ENCODE assay signal across 8 cellular contexts in genomic region chr6:71287926-71288227, GRCh38. TPM values are rescaled to one million over a fixed set of nuclear protein-coding genes. Genes with fewer than 3 reads are reported as not detected.
DNase-seq lines count a peak whose midpoint lies in the region; ATAC-seq and TF ChIP-seq lines count a peak whose summit lies in the region.

No MANE protein-coding gene starts in this region.

- H3K27me3 Mint-ChIP-seq in CD4-positive, alpha-beta memory T cell: no peaks in the 10 kb centered on the region

- H3K79me2 ChIP-seq in PC-3 (ENCODE audit: low read length): peaks cover 22% of the 10 kb centered on the region

- no peaks in the 10 kb centered on the region for H3K27me3 ChIP-seq in CD4-positive, alpha-beta memory T cell (ENCODE audit: insufficient read depth, low read length)
- H3K27me3 ChIP-seq in PC-3 (ENCODE audit: low read length) (no peaks in the 10 kb centered on the region), neutrophil (no peaks in the 10 kb centered on the region)

- H3K27ac ChIP-seq in CD4-positive, alpha-beta memory T cell (ENCODE audit: low read depth, low read length): peak overlapping the region; percentile 69
- no peak overlapping the region for H3K27ac ChIP-seq in PC-3 (ENCODE audit: low read length)
- H3K27ac ChIP-seq in neutrophil: peak overlapping the region; percentile 100

- peak overlapping the region; percentile 69 to 88 (median 81) for H3K27ac Mint-ChIP-seq in CD4-positive, alpha-beta memory T cell

- POLR2A ChIA-PET in CD4-positive, alpha-beta memory T cell (lab: Charles Lee; ENCODE audit: partially characterized antibody): interaction anchor here (0.7 to 3.1 kb wide), 20 partner anchors 8 to 1491 kb away, joined by 3 to 41 read pairs (median 3); partner anchors contain the start of genes LMBRD1 and SDHAF4
- POLR2A ChIA-PET in PC-3 (lab: Charles Lee; ENCODE audit: unreplicated experiment): no interaction called here

- no peaks in the 10 kb centered on the region for H4K20me1 ChIP-seq in PC-3 (ENCODE audit: low read length)

- H3K4me1 Mint-ChIP-seq in CD4-positive, alpha-beta memory T cell: peaks cover 34 to 43% (median 40%) of the 10 kb centered on the region in 4 donors

- peak overlapping the region; percentile 98 for H2AFZ ChIP-seq in PC-3 (ENCODE audit: low read length)

- H3F3A ChIP-seq in PC-3 (ENCODE audit: low read length, unreplicated experiment): no peaks in the 10 kb centered on the region

- H3K9me3 ChIP-seq in CD4-positive, alpha-beta memory T cell (ENCODE audit: control insufficient read depth in 1 of 2, low read length in 2 of 2): no peaks in the 10 kb centered on the region
- H3K9me3 ChIP-seq in PC-3 (ENCODE audit: low read length) (no peaks in the 10 kb centered on the region), neutrophil (no peaks in the 10 kb centered on the region)

- ATAC-seq in PC-3 (no peak), HG03196 (IDR thresholded peaks at IDR 0.05; ENCODE audit: unreplicated experiment) (no peak)

- peaks cover 40% of the 10 kb centered on the region for H3K4me1 ChIP-seq in CD4-positive, alpha-beta memory T cell (ENCODE audit: insufficient read depth, low read length)
- H3K4me1 ChIP-seq in PC-3 (ENCODE audit: insufficient read depth, low read length) (peaks cover 9% of the 10 kb centered on the region), neutrophil (ENCODE audit: control insufficient read depth in 1 of 2, insufficient read depth in 1 of 2, low read depth in 1 of 2, low read length in 1 of 2) (peaks cover 48 to 52% of the 10 kb centered on the region in 2 experiments)

- no peaks in the 10 kb centered on the region for H3K36me3 ChIP-seq in CD4-positive, alpha-beta memory T cell (ENCODE audit: insufficient read depth, low read length)
- H3K36me3 ChIP-seq in PC-3 (ENCODE audit: low read depth, low read length) (no peaks in the 10 kb centered on the region), neutrophil (peaks cover 5% of the 10 kb centered on the region)

- DNase-seq in CD4-positive, alpha-beta memory T cell: no peak
- DNase-seq in PC-3: no peak
- no peak for DNase-seq in epithelial cell of proximal tubule (ENCODE audit: low read depth)
- no peak for DNase-seq in dedifferentiated amniotic fluid mesenchymal stem cell (ENCODE audit: extremely low spot score)
- no peak for DNase-seq in ureter (ENCODE audit: low spot score)
- no peak for DNase-seq in activated CD4-positive, alpha-beta T cell treated with anti-CD3 and anti-CD28 coated beads, Interleukin-2, amount 50 U/mL, for 4 hours

- peaks cover 0 to 7% of the 10 kb centered on the region in 2 donors for H3K36me3 Mint-ChIP-seq in CD4-positive, alpha-beta memory T cell

- no peaks in the 10 kb centered on the region for H3K9me3 Mint-ChIP-seq in CD4-positive, alpha-beta memory T cell

- H3K4me3 Mint-ChIP-seq in CD4-positive, alpha-beta memory T cell: peak overlapping the region; percentile 73 to 88 (median 84)

- intact Hi-C loops in CD4-positive, alpha-beta memory T cell (cut with micrococcal nuclease): loop anchor here (2.0 to 10.0 kb wide), 4 partner anchors 41 to 873 kb away; partner anchors contain the start of gene FAM135A
- intact Hi-C loops in PC-3 (cut with micrococcal nuclease): loop anchor here (5.0 kb wide), 1 partner anchor 96 kb away; no protein-coding TSS in a partner anchor

- H3K9ac ChIP-seq in PC-3 (ENCODE audit: low read length): no peak overlapping the region

- no peak for TF ChIP-seq CTCF in PC-3 (conservative IDR thresholded peaks at IDR 0.05; ENCODE audit: low read depth, low read length)
- TF ChIP-seq CTCF in epithelial cell of proximal tubule (conservative IDR thresholded peaks at IDR 0.05; ENCODE audit: low read depth, low read length): no peak
- no peak for TF ChIP-seq CTCF in neutrophil (IDR thresholded peaks at IDR 0.05)

- H3K4me2 ChIP-seq in PC-3 (ENCODE audit: low read length): peak overlapping the region; percentile 89

- no TSS peak for BruUV-seq in PC-3 (replicated peaks; lab: Mats Ljungman, UMichigan)

- CTCF ChIA-PET in CD4-positive, alpha-beta memory T cell (lab: Charles Lee; ENCODE audit: partially characterized antibody): interaction anchor here (0.9 to 3.1 kb wide), 10 partner anchors 9 to 97 kb away, joined by 3 to 15 read pairs (median 4); no protein-coding TSS in a partner anchor
- CTCF ChIA-PET in PC-3 (lab: Charles Lee): interaction anchor here (0.6 to 1.1 kb wide), 2 partner anchors 78 to 156 kb away, joined by 3 to 9 read pairs; no protein-coding TSS in a partner anchor

- peak overlapping the region; percentile 52 to 66 for H3K4me3 ChIP-seq in CD4-positive, alpha-beta memory T cell (ENCODE audit: low read length in 2 of 2)
- H3K4me3 ChIP-seq in PC-3 (ENCODE audit: low read length) (peak overlapping the region; percentile 76), epithelial cell of proximal tubule (ENCODE audit: low read depth, low read length) (peak overlapping the region; percentile 78), neutrophil (ENCODE audit: low read depth in 1 of 2, low read length in 1 of 2) (peak overlapping the region; percentile 60 to 95)

- no peaks in the 10 kb centered on the region for H3K9me2 ChIP-seq in PC-3 (replicated peaks; ENCODE audit: low read length)

RNA-seq across cellular contexts. Expression of gene OGFRL1, which starts 0.7 kb away (rescaled TPM):
- total RNA-seq in CD4-positive, alpha-beta memory T cell: 10 to 100 TPM; 11.4 to 12.0 TPM
- 1 to 10 TPM; 3.3 to 4.2 TPM for polyA plus RNA-seq in CD4-positive, alpha-beta memory T cell
- total RNA-seq in PC-3 (2014; rRNA removed) (5.2 and 6.0 TPM in 2 replicates), epithelial cell of proximal tubule (30.7 and 34.0 TPM in 2 replicates), ureter (9.4 TPM)
